In genomic region chr13:46180393-46180792, GRCh38 we compare ENCODE assay signal across 11 cellular contexts. TPM values are rescaled to one million over a fixed set of nuclear protein-coding genes. Genes with fewer than 3 reads are reported as not detected.
DNase-seq lines count a peak whose midpoint lies in the region; ATAC-seq and TF ChIP-seq lines count a peak whose summit lies in the region.
"Had no signal": no experiment of that assay in that cellular context is flagged by ENCODE, and none has a peak within 500 bp of the region (broad histone marks: within the 10 kb centered on the region; RNA-seq: fewer than 3 reads in every experiment).

No MANE protein-coding gene starts in this region.

- no peaks in the 10 kb centered on the region for H3K9me3 Mint-ChIP-seq in activated CD4-positive, alpha-beta T cell treated with anti-CD3 and anti-CD28 coated beads, Interleukin-2, amount 10 ng/mL, durations not matched to agents 7 days and 5 days
- no peaks in the 10 kb centered on the region for H3K9me3 Mint-ChIP-seq in stimulated activated memory B cell treated with anti-CD40 and anti-IgM and Interleukin-4, amounts not matched to agents 10 μg/mL and 1 μg/mL and 100 μg/mL, for 72 hours

- no peak for ATAC-seq in stimulated activated memory B cell treated with anti-CD40 and anti-IgM and Interleukin-4, amounts not matched to agents 10 μg/mL and 1 μg/mL and 100 μg/mL, for 72 hours
- no peak for ATAC-seq in GM18517 (IDR thresholded peaks at IDR 0.05; ENCODE audit: unreplicated experiment)

- no peaks in the 10 kb centered on the region for H3K36me3 ChIP-seq in duodenal mucosa (ENCODE audit: control insufficient read depth in 1 of 2, insufficient read depth in 2 of 2, low read length in 2 of 2)

- H3K4me3 ChIP-seq in NB4 (ENCODE audit: low read depth, low read length) (peak overlapping the region; percentile 90), duodenal mucosa (ENCODE audit: low read depth in 1 of 2, low read length in 2 of 2) (peak overlapping the region; percentile 46 to 67)

- H3K27me3 ChIP-seq in duodenal mucosa (ENCODE audit: control insufficient read depth in 1 of 2, insufficient read depth in 2 of 2, low read length in 2 of 2) = no peaks in the 10 kb centered on the region

- no peak for TF ChIP-seq CTCF in NB4 (IDR thresholded peaks at IDR 0.05; ENCODE audit: low read depth, low read length)

- POLR2A ChIA-PET in activated CD4-positive, alpha-beta T cell treated with anti-CD3 and anti-CD28 coated beads, Interleukin-2, amount 10 ng/mL, durations not matched to agents 7 days and 5 days (lab: Charles Lee) = no interaction called here

- CTCF ChIA-PET in activated CD4-positive, alpha-beta T cell treated with anti-CD3 and anti-CD28 coated beads, Interleukin-2, amount 10 ng/mL, durations not matched to agents 7 days and 5 days (lab: Charles Lee) = no interaction called here

- peak overlapping the region; percentile 32 for H3K27ac ChIP-seq in duodenal mucosa (ENCODE audit: low read depth, low read length)

- no peaks in the 10 kb centered on the region for H3K27me3 Mint-ChIP-seq in activated CD4-positive, alpha-beta T cell treated with anti-CD3 and anti-CD28 coated beads, Interleukin-2, amount 10 ng/mL, durations not matched to agents 7 days and 5 days
- no peaks in the 10 kb centered on the region for H3K27me3 Mint-ChIP-seq in stimulated activated memory B cell treated with anti-CD40 and anti-IgM and Interleukin-4, amounts not matched to agents 10 μg/mL and 1 μg/mL and 100 μg/mL, for 72 hours

- H3K36me3 Mint-ChIP-seq in activated CD4-positive, alpha-beta T cell treated with anti-CD3 and anti-CD28 coated beads, Interleukin-2, amount 10 ng/mL, durations not matched to agents 7 days and 5 days (ENCODE audit: low read depth) = peaks cover 58% of the 10 kb centered on the region
- H3K36me3 Mint-ChIP-seq in stimulated activated memory B cell treated with anti-CD40 and anti-IgM and Interleukin-4, amounts not matched to agents 10 μg/mL and 1 μg/mL and 100 μg/mL, for 72 hours = peaks cover 45% of the 10 kb centered on the region
- H3K36me3 Mint-ChIP-seq: brain had no signal

- H3K4me3 Mint-ChIP-seq in activated CD4-positive, alpha-beta T cell treated with anti-CD3 and anti-CD28 coated beads, Interleukin-2, amount 10 ng/mL, durations not matched to agents 7 days and 5 days = peak overlapping the region; percentile 93
- peak overlapping the region; percentile 98 for H3K4me3 Mint-ChIP-seq in stimulated activated memory B cell treated with anti-CD40 and anti-IgM and Interleukin-4, amounts not matched to agents 10 μg/mL and 1 μg/mL and 100 μg/mL, for 72 hours
- H3K4me3 Mint-ChIP-seq: brain had no signal

- no peaks in the 10 kb centered on the region for H3K4me1 ChIP-seq in duodenal mucosa (ENCODE audit: control insufficient read depth in 1 of 2, insufficient read depth in 2 of 2, low read length in 2 of 2)

- peaks cover 66% of the 10 kb centered on the region for H3K4me1 Mint-ChIP-seq in activated CD4-positive, alpha-beta T cell treated with anti-CD3 and anti-CD28 coated beads, Interleukin-2, amount 10 ng/mL, durations not matched to agents 7 days and 5 days
- H3K4me1 Mint-ChIP-seq in stimulated activated memory B cell treated with anti-CD40 and anti-IgM and Interleukin-4, amounts not matched to agents 10 μg/mL and 1 μg/mL and 100 μg/mL, for 72 hours = peaks cover 69% of the 10 kb centered on the region

- DNase-seq in activated CD4-positive, alpha-beta T cell treated with anti-CD3 and anti-CD28 coated beads, Interleukin-2, amount 10 ng/mL, durations not matched to agents 7 days and 5 days = no peak
- no peak for DNase-seq in activated CD4-positive, alpha-beta T cell treated with anti-CD3 and anti-CD28 coated beads for 1 hour
- DNase-seq in NB4 (ENCODE audit: low read depth) = peak; percentile 56
- no peak for DNase-seq in NCI-H2227 (lab: John Stamatoyannopoulos, UW; ENCODE audit: unreplicated experiment)
- DNase-seq in Kasumi-1 (lab: John Stamatoyannopoulos, UW) = no peak
- DNase-seq: NCI-H2107 had no signal

- no peak for TF ChIP-seq POLR2A in NB4 (IDR thresholded peaks at IDR 0.05; ENCODE audit: extremely low read depth, insufficient read length)

- H3K9ac ChIP-seq in duodenal mucosa (ENCODE audit: low read depth in 1 of 2, low read length in 2 of 2) = peak overlapping the region in 1 of 2 donors; percentile 50

- peak overlapping the region; percentile 98 for H3K27ac Mint-ChIP-seq in activated CD4-positive, alpha-beta T cell treated with anti-CD3 and anti-CD28 coated beads, Interleukin-2, amount 10 ng/mL, durations not matched to agents 7 days and 5 days
- peak overlapping the region; percentile 94 for H3K27ac Mint-ChIP-seq in stimulated activated memory B cell treated with anti-CD40 and anti-IgM and Interleukin-4, amounts not matched to agents 10 μg/mL and 1 μg/mL and 100 μg/mL, for 72 hours
- H3K27ac Mint-ChIP-seq: brain had no signal

- no peaks in the 10 kb centered on the region for H3K9me3 ChIP-seq in duodenal mucosa (ENCODE audit: control insufficient read depth in 1 of 2, low read length in 2 of 2)

RNA-seq across cellular contexts. Expression of gene LCP1, which starts 1.6 kb away (rescaled TPM):
- total RNA-seq in activated CD4-positive, alpha-beta T cell treated with anti-CD3 and anti-CD28 coated beads, Interleukin-2, amount 10 ng/mL, durations not matched to agents 7 days and 5 days = 1,000 to 10,000 TPM; 1,260 to 1,323 TPM

RNA-seq across cellular contexts. Expression of gene LRRC63, which starts 31.3 kb away (rescaled TPM):
- total RNA-seq in activated CD4-positive, alpha-beta T cell treated with anti-CD3 and anti-CD28 coated beads, Interleukin-2, amount 10 ng/mL, durations not matched to agents 7 days and 5 days = 1 to 10 TPM; 1.0 to 1.5 TPM
- total RNA-seq: pulmonary artery endothelial cell had no signal
